8 cellular contexts compared by ENCODE assay signal in genomic region chr12:106226884-106227640, GRCh38. TPM values are rescaled to one million over a fixed set of nuclear protein-coding genes. Genes with fewer than 3 reads are reported as not detected.
DNase-seq lines count a peak whose midpoint lies in the region; ATAC-seq and TF ChIP-seq lines count a peak whose summit lies in the region.

No MANE protein-coding gene starts in this region.

- no peak overlapping the region for H3K9ac ChIP-seq in H9 (ENCODE audit: extremely low read depth, insufficient read length, low read length)

- H4K91ac ChIP-seq in H9 (ENCODE audit: insufficient read length, low read depth, low read length), result no peak overlapping the region

- CTCF ChIA-PET in Caco-2 (lab: Charles Lee), result interaction anchor here (0.6 to 2.7 kb wide), 13 partner anchors 9 to 1268 kb away, joined by 3 to 44 read pairs (median 3); partner anchors contain the start of genes CKAP4 and POLR3B

- ATAC-seq in heart left ventricle, result peak in 3 of 4 donors; percentile 47 to 53 (median 50)

- H2BK5ac ChIP-seq in H9 (ENCODE audit: insufficient read length, low read length), result no peak overlapping the region

- H3T11ph ChIP-seq in H9 (ENCODE audit: low read length), result no peak overlapping the region

- TF ChIP-seq CTCF in Caco-2 (IDR thresholded peaks at IDR 0.05; ENCODE audit: insufficient read depth in 1 of 2, low read depth in 1 of 2, low read length in 1 of 2, severe bottlenecking in 1 of 2, unreplicated experiment in 1 of 2) (peak; percentile 54 to 59), H9 (conservative IDR thresholded peaks at IDR 0.05) (peak; percentile 74), heart left ventricle (IDR thresholded peaks at IDR 0.05) (peak; percentile 61 to 87 (median 76))

- no peak overlapping the region for H3K4me2 ChIP-seq in H9 (ENCODE audit: insufficient read depth, insufficient read length, low read length)

- H3K9me3 Mint-ChIP-seq in Caco-2 (ENCODE audit: unreplicated experiment) (no peaks in the 10 kb centered on the region), H9 (no peaks in the 10 kb centered on the region)
- H3K9me3 Mint-ChIP-seq in activated naive CD8-positive, alpha-beta T cell treated with anti-CD3 and anti-CD28 coated beads for 36 hours, result no peaks in the 10 kb centered on the region

- H2AFZ ChIP-seq in H9 (ENCODE audit: low read length), result no peak overlapping the region

- H2BK12ac ChIP-seq in H9 (ENCODE audit: insufficient read length, low read depth, low read length), result no peak overlapping the region

- POLR2A ChIA-PET in Caco-2 (lab: Charles Lee), result interaction anchor here (0.5 to 1.2 kb wide), 2 partner anchors 130 to 132 kb away, joined by 3 to 4 read pairs; partner anchors contain the start of gene POLR3B

- H3K9me3 ChIP-seq in Caco-2 (no peaks in the 10 kb centered on the region), H9 (ENCODE audit: control insufficient read depth, low read depth, low read length) (no peaks in the 10 kb centered on the region), heart left ventricle (no peaks in the 10 kb centered on the region)

- H3K27ac Mint-ChIP-seq in Caco-2 (ENCODE audit: unreplicated experiment) (no peak overlapping the region), H9 (no peak overlapping the region)
- H3K27ac Mint-ChIP-seq in activated naive CD8-positive, alpha-beta T cell treated with anti-CD3 and anti-CD28 coated beads for 36 hours, result peak overlapping the region; percentile 76

- no peak for TF ChIP-seq POLR2A in heart left ventricle (IDR thresholded peaks at IDR 0.05)

- no peak overlapping the region for H3K23ac ChIP-seq in H9 (ENCODE audit: insufficient read length, low read depth, low read length)

- H3K36me3 Mint-ChIP-seq in Caco-2 (ENCODE audit: insufficient read depth, unreplicated experiment), result no peaks in the 10 kb centered on the region
- H3K36me3 Mint-ChIP-seq in H9 (ENCODE audit: insufficient read depth in 1 of 3, low read depth in 3 of 3), result no peaks in the 10 kb centered on the region; a peak in 1 of 7 replicates
- no peaks in the 10 kb centered on the region for H3K36me3 Mint-ChIP-seq in activated naive CD8-positive, alpha-beta T cell treated with anti-CD3 and anti-CD28 coated beads for 36 hours

- H3K14ac ChIP-seq in H9 (ENCODE audit: insufficient read depth, low read length), result no peak overlapping the region

- H4K8ac ChIP-seq in H9 (replicated peaks; ENCODE audit: insufficient read length, low read depth, low read length), result no peak overlapping the region

- H2BK120ac ChIP-seq in H9 (ENCODE audit: low read depth, low read length, poor library complexity, severe bottlenecking), result no peak overlapping the region

- H3K56ac ChIP-seq in H9 (ENCODE audit: insufficient read length, low read depth, low read length), result no peak overlapping the region

- H3K4me3 ChIP-seq in Caco-2 (ENCODE audit: low read depth, low read length), result no peak overlapping the region
- no peak overlapping the region for H3K4me3 ChIP-seq in heart left ventricle

- H3K4ac ChIP-seq in H9 (ENCODE audit: low read depth, low read length), result no peak overlapping the region

- no CpG with 5 or more reads among the region's 11 CpGs for WGBS in H9 (ENCODE audit: extremely low coverage, insufficient read length, low lambda C conversion rate)
- 53 to 59% (median 58%) methylated on average over 11 of the region's 11 CpGs for WGBS in heart left ventricle, 4 donors

- DNase-seq in Caco-2, result peak in 1 of 2 experiments; percentile 59
- peak; percentile 59 for DNase-seq in H9
- DNase-seq in NCI-H345 (lab: John Stamatoyannopoulos, UW), result peak; percentile 41
- no peak for DNase-seq in activated naive CD8-positive, alpha-beta T cell treated with anti-CD3 and anti-CD28 coated beads for 36 hours
- DNase-seq in heart left ventricle, result peak in 2 of 5 donors; percentile 21 to 25
- DNase-seq in retina, result peak; percentile 66
- no peak for DNase-seq in mesenteric fat pad (ENCODE audit: low spot score)
- no peak for DNase-seq in activated CD4-positive, CD25-positive, alpha-beta regulatory T cell treated with anti-CD3 and anti-CD28 coated beads, Interleukin-2, amount 50 U/mL, for 72 hours

- no peak overlapping the region for H3K18ac ChIP-seq in H9 (ENCODE audit: insufficient read length, low read depth, low read length)

- peaks cover 9% of the 10 kb centered on the region; the same call in 1 of the 2 replicates for H3K4me1 ChIP-seq in Caco-2
- no peaks in the 10 kb centered on the region for H3K4me1 ChIP-seq in H9 (ENCODE audit: insufficient read depth, low read length)
- peaks cover 0 to 19% (median 8%) of the 10 kb centered on the region in 12 donors for H3K4me1 ChIP-seq in heart left ventricle

- H4K20me1 ChIP-seq in H9 (ENCODE audit: control insufficient read depth, insufficient read depth, insufficient read length), result no peaks in the 10 kb centered on the region

- no peaks in the 10 kb centered on the region for H3K79me1 ChIP-seq in H9 (ENCODE audit: insufficient read depth, low read depth, low read length, poor library complexity, severe bottlenecking)

- intact Hi-C loops in Caco-2 (cut with micrococcal nuclease; ENCODE audit: unreplicated experiment), result loop anchor here (1.0 to 10.0 kb wide), 3 partner anchors 55 to 698 kb away; no protein-coding TSS in a partner anchor
- intact Hi-C loops in heart left ventricle (cut with DNase I), result loop anchor here (1.0 to 10.0 kb wide), 12 partner anchors 54 to 808 kb away; no protein-coding TSS in a partner anchor

- H3K79me2 ChIP-seq in H9 (ENCODE audit: insufficient read depth, low read length), result no peaks in the 10 kb centered on the region

- H4K5ac ChIP-seq in H9 (ENCODE audit: insufficient read length, low read depth, low read length), result no peak overlapping the region

- no peak overlapping the region for H2BK20ac ChIP-seq in H9 (ENCODE audit: low read depth, low read length, poor library complexity, severe bottlenecking)

- H3K27me3 ChIP-seq in Caco-2 (replicated peaks; ENCODE audit: control insufficient read depth, insufficient read depth, low read length), result no peaks in the 10 kb centered on the region
- no peaks in the 10 kb centered on the region for H3K27me3 ChIP-seq in H9 (ENCODE audit: insufficient read depth, low read length)
- no peaks in the 10 kb centered on the region for H3K27me3 ChIP-seq in heart left ventricle

- no peaks in the 10 kb centered on the region for H3K36me3 ChIP-seq in Caco-2 (ENCODE audit: control insufficient read depth, insufficient read depth, low read length)
- H3K36me3 ChIP-seq in heart left ventricle, result no peaks in the 10 kb centered on the region

- H3K4me3 Mint-ChIP-seq in Caco-2 (ENCODE audit: unreplicated experiment) (no peak overlapping the region), H9 (no peak overlapping the region)
- peak overlapping the region; percentile 8 for H3K4me3 Mint-ChIP-seq in activated naive CD8-positive, alpha-beta T cell treated with anti-CD3 and anti-CD28 coated beads for 36 hours

- no TSS peak for BruUV-seq in Caco-2 (replicated peaks; lab: Mats Ljungman, UMichigan)

- no peak overlapping the region for H2BK15ac ChIP-seq in H9 (ENCODE audit: low read depth, low read length)

- H3K4me1 Mint-ChIP-seq in Caco-2 (ENCODE audit: low read depth, unreplicated experiment) (peaks cover 8% of the 10 kb centered on the region), H9 (peaks cover 5 to 6% of the 10 kb centered on the region in 2 experiments; a peak in 3 of 4 replicates)
- peaks cover 20% of the 10 kb centered on the region for H3K4me1 Mint-ChIP-seq in activated naive CD8-positive, alpha-beta T cell treated with anti-CD3 and anti-CD28 coated beads for 36 hours

- no peak overlapping the region for H2AK5ac ChIP-seq in H9 (ENCODE audit: insufficient read length, low read length)

- H3K23me2 ChIP-seq in H9 (ENCODE audit: insufficient read length, low read depth, low read length, poor library complexity, severe bottlenecking), result no peaks in the 10 kb centered on the region

- H3K27ac ChIP-seq in H9 (ENCODE audit: insufficient read length, low read depth, low read length), result no peak overlapping the region
- H3K27ac ChIP-seq in heart left ventricle, result peak overlapping the region in 2 of 12 donors; percentile 2 to 4

- H3K27me3 Mint-ChIP-seq in Caco-2 (ENCODE audit: insufficient read depth, unreplicated experiment), result no peaks in the 10 kb centered on the region
- H3K27me3 Mint-ChIP-seq in H9 (ENCODE audit: low read depth), result peaks cover 2% of the 10 kb centered on the region; the same call in 1 of the 2 replicates
- no peaks in the 10 kb centered on the region for H3K27me3 Mint-ChIP-seq in activated naive CD8-positive, alpha-beta T cell treated with anti-CD3 and anti-CD28 coated beads for 36 hours

RNA-seq across cellular contexts. Expression of gene CKAP4, which starts 20.8 kb away (rescaled TPM):
- 60.8 and 63.1 TPM in 2 replicates for total RNA-seq in Caco-2 (2022)
- 59.6 and 62.4 TPM in 2 replicates for total RNA-seq in H9 (2021)
- total RNA-seq in activated naive CD8-positive, alpha-beta T cell treated with anti-CD3 and anti-CD28 coated beads for 36 hours, result 10 to 100 TPM; 23.4 to 23.7 TPM
- total RNA-seq in heart left ventricle, result 10 to 100 TPM; 39.9 to 70.7 (median 53.7) TPM
- 10 to 100 TPM; 19.0 to 61.5 TPM for polyA plus RNA-seq in heart left ventricle
- total RNA-seq in mesenteric fat pad, result 46.0 TPM

Comparison
In these comparisons a context has a peak if more than half of its experiments do, and no peak if none do; other contexts are left out.
1. DNase-seq: peak in H9 (single experiment), NCI-H345 (single experiment) and retina (single experiment); none in activated naive CD8-positive, alpha-beta T cell treated with anti-CD3 and anti-CD28 coated beads for 36 hours (single experiment), mesenteric fat pad (single experiment) and activated CD4-positive, CD25-positive, alpha-beta regulatory T cell treated with anti-CD3 and anti-CD28 coated beads, Interleukin-2, amount 50 U/mL, for 72 hours (single experiment).
2. Peak in every context shown above with its lines, with median percentiles within 50 percentile points of each other: CTCF ChIP-seq.